ENCODE assay signal across 7 cellular contexts in genomic region chr4:189792819-189793618, GRCh38.
DNase-seq lines count a peak whose midpoint lies in the region; ATAC-seq and TF ChIP-seq lines count a peak whose summit lies in the region.

No MANE protein-coding gene starts in this region.

- H3K14ac ChIP-seq in H9 (ENCODE audit: insufficient read depth, low read length) = no peak overlapping the region

- no peak overlapping the region for H3K4me3 Mint-ChIP-seq in H9
- no peak overlapping the region for H3K4me3 Mint-ChIP-seq in activated naive CD8-positive, alpha-beta T cell treated with anti-CD3 and anti-CD28 coated beads, Interleukin-2, amount 50 U/mL, for 24 hours

- peak; percentile 52 for ATAC-seq in activated naive CD8-positive, alpha-beta T cell treated with anti-CD3 and anti-CD28 coated beads, Interleukin-2, amount 50 U/mL, for 24 hours
- peak; percentile 81 to 95 for ATAC-seq in left cardiac atrium

- H3K36me3 Mint-ChIP-seq in H9 (ENCODE audit: insufficient read depth in 1 of 3, low read depth in 3 of 3) = peaks cover 0 to 9% (median 0%) of the 10 kb centered on the region in 3 experiments; a peak in 3 of 7 replicates
- H3K36me3 Mint-ChIP-seq in activated naive CD8-positive, alpha-beta T cell treated with anti-CD3 and anti-CD28 coated beads, Interleukin-2, amount 50 U/mL, for 24 hours (ENCODE audit: low read depth) = no peaks in the 10 kb centered on the region

- H4K5ac ChIP-seq in H9 (ENCODE audit: insufficient read length, low read depth, low read length) = no peak overlapping the region

- H3K9me3 Mint-ChIP-seq in H9 = peaks cover 45 to 84% of the 10 kb centered on the region in 2 experiments
- H3K9me3 Mint-ChIP-seq in activated naive CD8-positive, alpha-beta T cell treated with anti-CD3 and anti-CD28 coated beads, Interleukin-2, amount 50 U/mL, for 24 hours = no peaks in the 10 kb centered on the region

- no peak overlapping the region for H2BK15ac ChIP-seq in H9 (ENCODE audit: low read depth, low read length)

- no peak overlapping the region for H2AFZ ChIP-seq in H9 (ENCODE audit: low read length)

- no peaks in the 10 kb centered on the region for H3K79me1 ChIP-seq in H9 (ENCODE audit: insufficient read depth, low read depth, low read length, poor library complexity, severe bottlenecking)

- no peaks in the 10 kb centered on the region for H4K20me1 ChIP-seq in H9 (ENCODE audit: control insufficient read depth, insufficient read depth, insufficient read length)

- H3K4me1 ChIP-seq in H9 (ENCODE audit: insufficient read depth, low read length) = no peaks in the 10 kb centered on the region

- H3K4me3 ChIP-seq in LNCaP clone FGC (ENCODE audit: low read depth, low read length) = no peak overlapping the region

- no peak overlapping the region for H3T11ph ChIP-seq in H9 (ENCODE audit: low read length)

- H4K8ac ChIP-seq in H9 (replicated peaks; ENCODE audit: insufficient read length, low read depth, low read length) = no peak overlapping the region

- H2BK5ac ChIP-seq in H9 (ENCODE audit: insufficient read length, low read length) = no peak overlapping the region

- no peak overlapping the region for H2BK12ac ChIP-seq in H9 (ENCODE audit: insufficient read length, low read depth, low read length)

- H3K23me2 ChIP-seq in H9 (ENCODE audit: insufficient read length, low read depth, low read length, poor library complexity, severe bottlenecking) = no peaks in the 10 kb centered on the region

- H3K4me2 ChIP-seq in H9 (ENCODE audit: insufficient read depth, insufficient read length, low read length) = peak overlapping the region; percentile 4

- peak; percentile 95 for TF ChIP-seq CTCF in GM12873 (IDR thresholded peaks at IDR 0.05; ENCODE audit: insufficient read depth, low read depth, low read length, missing control alignments)
- peak; percentile 83 for TF ChIP-seq CTCF in H9 (conservative IDR thresholded peaks at IDR 0.05)
- TF ChIP-seq CTCF in LNCaP clone FGC (IDR thresholded peaks at IDR 0.05; ENCODE audit: control insufficient read depth, extremely low read depth, insufficient read depth) = peak; percentile 96

- H3K27ac Mint-ChIP-seq in H9 = no peak overlapping the region
- H3K27ac Mint-ChIP-seq in activated naive CD8-positive, alpha-beta T cell treated with anti-CD3 and anti-CD28 coated beads, Interleukin-2, amount 50 U/mL, for 24 hours = no peak overlapping the region

- H3K27me3 ChIP-seq in H9 (ENCODE audit: insufficient read depth, low read length) = no peaks in the 10 kb centered on the region

- H3K56ac ChIP-seq in H9 (ENCODE audit: insufficient read length, low read depth, low read length) = no peak overlapping the region

- H3K27me3 Mint-ChIP-seq in H9 (ENCODE audit: low read depth) = peaks cover 4% of the 10 kb centered on the region
- no peaks in the 10 kb centered on the region for H3K27me3 Mint-ChIP-seq in activated naive CD8-positive, alpha-beta T cell treated with anti-CD3 and anti-CD28 coated beads, Interleukin-2, amount 50 U/mL, for 24 hours

- no peak overlapping the region for H2BK20ac ChIP-seq in H9 (ENCODE audit: low read depth, low read length, poor library complexity, severe bottlenecking)

- peaks cover 8% of the 10 kb centered on the region for H3K9me3 ChIP-seq in H9 (ENCODE audit: control insufficient read depth, low read depth, low read length)

- WGBS in H9 (ENCODE audit: extremely low coverage, insufficient read length, low lambda C conversion rate) = no CpG with 5 or more reads among the region's 21 CpGs

- no peak overlapping the region for H4K91ac ChIP-seq in H9 (ENCODE audit: insufficient read length, low read depth, low read length)

- no peaks in the 10 kb centered on the region for H3K79me2 ChIP-seq in H9 (ENCODE audit: insufficient read depth, low read length)

- no peak overlapping the region for H3K9ac ChIP-seq in H9 (ENCODE audit: extremely low read depth, insufficient read length, low read length)

- no peak overlapping the region for H3K4ac ChIP-seq in H9 (ENCODE audit: low read depth, low read length)

- H2AK5ac ChIP-seq in H9 (ENCODE audit: insufficient read length, low read length) = no peak overlapping the region

- H3K27ac ChIP-seq in H9 (ENCODE audit: insufficient read length, low read depth, low read length) = no peak overlapping the region

- H3K18ac ChIP-seq in H9 (ENCODE audit: insufficient read length, low read depth, low read length) = no peak overlapping the region

- H3K4me1 Mint-ChIP-seq in H9 = peaks cover 0 to 4% of the 10 kb centered on the region in 2 experiments; a peak in 2 of 4 replicates
- no peaks in the 10 kb centered on the region for H3K4me1 Mint-ChIP-seq in activated naive CD8-positive, alpha-beta T cell treated with anti-CD3 and anti-CD28 coated beads, Interleukin-2, amount 50 U/mL, for 24 hours

- peak; percentile 86 for DNase-seq in H9
- DNase-seq in LNCaP clone FGC (ENCODE audit: low read depth) = no peak
- peak; percentile 62 for DNase-seq in SK-N-DZ (ENCODE audit: low spot score)
- DNase-seq in activated naive CD8-positive, alpha-beta T cell treated with anti-CD3 and anti-CD28 coated beads, Interleukin-2, amount 50 U/mL, for 24 hours = peak; percentile 64
- DNase-seq in left cardiac atrium = peak; percentile 70
- peak; percentile 91 for DNase-seq in retina

- H3K23ac ChIP-seq in H9 (ENCODE audit: insufficient read length, low read depth, low read length) = no peak overlapping the region

- no peak overlapping the region for H2BK120ac ChIP-seq in H9 (ENCODE audit: low read depth, low read length, poor library complexity, severe bottlenecking)

- intact Hi-C loops in left cardiac atrium (cut with DNase I) = no loop called here
